ENCODE assay signal across 10 cellular contexts in genomic region chr9:128093016-128093415, GRCh38. TPM values are rescaled to one million over a fixed set of nuclear protein-coding genes. Genes with fewer than 3 reads are reported as not detected.
DNase-seq lines count a peak whose midpoint lies in the region; ATAC-seq and TF ChIP-seq lines count a peak whose summit lies in the region.
"Had no signal": no experiment of that assay in that cellular context is flagged by ENCODE, and none has a peak within 500 bp of the region (broad histone marks: within the 10 kb centered on the region; RNA-seq: fewer than 3 reads in every experiment).

No MANE protein-coding gene starts in this region.

- DNase-seq in CD4-positive, alpha-beta T cell = no peak
- DNase-seq in SJSA1 (ENCODE audit: low read depth in 1 of 2, low spot score in 2 of 2) (no peak), NOMO-1 treated with dmso at 0.1 percent for 144 hours (lab: John Stamatoyannopoulos, UW; ENCODE audit: unreplicated experiment) (no peak), SK-N-DZ (ENCODE audit: low spot score) (no peak)
- DNase-seq: H7, psoas muscle had no signal

- no peak for TF ChIP-seq CTCF in CD4-positive, alpha-beta T cell (IDR thresholded peaks at IDR 0.05)

- peak; percentile 51 for ATAC-seq in CD4-positive, alpha-beta T cell (ENCODE audit: poor library complexity)
- ATAC-seq in GM21723 (IDR thresholded peaks at IDR 0.05; ENCODE audit: unreplicated experiment) (no peak), HG02981 (IDR thresholded peaks at IDR 0.05; ENCODE audit: unreplicated experiment) (no peak)
- ATAC-seq: psoas muscle had no signal

- H3K27me3 Mint-ChIP-seq in CD4-positive, alpha-beta T cell = no peaks in the 10 kb centered on the region

- H3K4me3 ChIP-seq in SJSA1 (no peak overlapping the region), esophagus (ENCODE audit: low read depth in 1 of 2, low read length in 2 of 2) (no peak overlapping the region), rectal smooth muscle tissue (ENCODE audit: low read length) (no peak overlapping the region)

- POLR2A ChIA-PET in CD4-positive, alpha-beta T cell (lab: Charles Lee) = interaction anchor here (0.6 to 5.0 kb wide), 10 partner anchors 8 to 155 kb away, joined by 3 to 39 read pairs (median 7); partner anchors contain the start of genes DPM2, NAIF1 and SLC25A25

- CTCF ChIA-PET in CD4-positive, alpha-beta T cell (lab: Charles Lee) = interaction anchor here (3.5 kb wide), 1 partner anchor 25 kb away, joined by 12 read pairs; no protein-coding TSS in a partner anchor

- peak overlapping the region; percentile 62 for H3K27ac ChIP-seq in CD4-positive, alpha-beta T cell (ENCODE audit: low read depth, low read length)
- H3K27ac ChIP-seq in SJSA1 (peak overlapping the region; percentile 84), esophagus (ENCODE audit: low read depth in 2 of 2, low read length in 1 of 2) (peak overlapping the region; percentile 95 to 97), rectal smooth muscle tissue (ENCODE audit: low read depth, low read length) (peak overlapping the region; percentile 92)

- intact Hi-C loops in CD4-positive, alpha-beta T cell (cut with DNase I, micrococcal nuclease) = no loop called here

- H3K4me1 ChIP-seq in SJSA1 (replicated peaks) = peaks cover 31% of the 10 kb centered on the region
- peaks cover 12 to 18% of the 10 kb centered on the region in 2 donors for H3K4me1 ChIP-seq in esophagus (ENCODE audit: control insufficient read depth in 2 of 2, insufficient read depth in 2 of 2, low read length in 1 of 2)
- peaks cover 29% of the 10 kb centered on the region for H3K4me1 ChIP-seq in rectal smooth muscle tissue (ENCODE audit: control insufficient read depth, insufficient read depth, low read length)

- no peaks in the 10 kb centered on the region for H3K27me3 ChIP-seq in CD4-positive, alpha-beta T cell (ENCODE audit: control insufficient read depth, insufficient read depth, low read length)
- no peaks in the 10 kb centered on the region for H3K27me3 ChIP-seq in SJSA1 (replicated peaks)
- H3K27me3 ChIP-seq in esophagus (ENCODE audit: control insufficient read depth in 1 of 2, insufficient read depth in 2 of 2, low read length in 2 of 2) = no peaks in the 10 kb centered on the region
- H3K27me3 ChIP-seq in rectal smooth muscle tissue (ENCODE audit: control insufficient read depth, insufficient read depth, low read length) = no peaks in the 10 kb centered on the region

- peaks cover 77% of the 10 kb centered on the region for H3K4me1 Mint-ChIP-seq in CD4-positive, alpha-beta T cell (ENCODE audit: low read depth)

- H3K36me3 ChIP-seq in SJSA1 (peaks cover 7% of the 10 kb centered on the region), esophagus (ENCODE audit: control insufficient read depth in 2 of 2, insufficient read depth in 2 of 2, low read length in 1 of 2) (no peaks in the 10 kb centered on the region), rectal smooth muscle tissue (ENCODE audit: control insufficient read depth, insufficient read depth, low read length) (no peaks in the 10 kb centered on the region)

- H3K4me3 Mint-ChIP-seq in CD4-positive, alpha-beta T cell = peak overlapping the region; percentile 11

- H3K27ac Mint-ChIP-seq in CD4-positive, alpha-beta T cell = peak overlapping the region; percentile 90

- H3K9me3 Mint-ChIP-seq in CD4-positive, alpha-beta T cell = no peaks in the 10 kb centered on the region

- peaks cover 19% of the 10 kb centered on the region for H3K36me3 Mint-ChIP-seq in CD4-positive, alpha-beta T cell (ENCODE audit: low read depth)

- no peak overlapping the region for H3K9ac ChIP-seq in rectal smooth muscle tissue (ENCODE audit: low read length)

- WGBS in esophagus, 2 donors = 46 to 58% methylated on average over 4 of the region's 4 CpGs

- H3K9me3 ChIP-seq in CD4-positive, alpha-beta T cell (ENCODE audit: control insufficient read depth, low read length) = no peaks in the 10 kb centered on the region
- no peaks in the 10 kb centered on the region for H3K9me3 ChIP-seq in SJSA1 (replicated peaks)
- no peaks in the 10 kb centered on the region for H3K9me3 ChIP-seq in esophagus (ENCODE audit: control insufficient read depth in 2 of 2, insufficient read depth in 1 of 2, low read depth in 1 of 2, low read length in 1 of 2)
- H3K9me3 ChIP-seq: psoas muscle had no signal

RNA-seq across cellular contexts. Expression of gene SLC25A25, which starts 25.0 kb away (rescaled TPM):
- 10 to 100 TPM; 16.9 to 17.7 TPM for total RNA-seq in CD4-positive, alpha-beta T cell
- total RNA-seq in SJSA1 (2014; rRNA removed; shearing (Covaris generic)) = 28.7 and 30.8 TPM in 2 replicates
- 1 to 10 TPM; 9.6 to 10.0 TPM for polyA plus RNA-seq in esophagus
- 29.1 and 31.5 TPM in 2 replicates for polyA plus RNA-seq in SK-N-DZ (2014; cell fraction: cytosol; rRNA removed)
- polyA plus RNA-seq in SK-N-DZ (2014; cell fraction: nucleus; rRNA removed) = 26.6 and 27.7 TPM in 2 replicates

RNA-seq across cellular contexts. Expression of gene NAIF1, which starts 25.9 kb away (rescaled TPM):
- 10 to 100 TPM; 11.5 to 16.8 TPM for total RNA-seq in CD4-positive, alpha-beta T cell
- total RNA-seq in SJSA1 (2014; rRNA removed; shearing (Covaris generic)) = 12.4 and 30.0 TPM in 2 replicates
- 1 to 10 TPM; 6.1 to 6.9 TPM for polyA plus RNA-seq in esophagus
- polyA plus RNA-seq in SK-N-DZ (2014; cell fraction: cytosol; rRNA removed) = 16.1 and 16.4 TPM in 2 replicates
- polyA plus RNA-seq in SK-N-DZ (2014; cell fraction: nucleus; rRNA removed) = 4.8 and 7.4 TPM in 2 replicates

RNA-seq across cellular contexts. Expression of gene PTGES2, which starts 34.5 kb away (rescaled TPM):
- 10 to 100 TPM; 43.7 to 43.8 TPM for total RNA-seq in CD4-positive, alpha-beta T cell
- 37.9 and 41.4 TPM in 2 replicates for total RNA-seq in SJSA1 (2014; rRNA removed; shearing (Covaris generic))
- 10 to 100 TPM; 59.0 to 59.4 TPM for polyA plus RNA-seq in esophagus
- polyA plus RNA-seq in SK-N-DZ (2014; cell fraction: cytosol; rRNA removed) = 61.7 and 69.6 TPM in 2 replicates
- polyA plus RNA-seq in SK-N-DZ (2014; cell fraction: nucleus; rRNA removed) = 159 and 165 TPM in 2 replicates

RNA-seq across cellular contexts. Expression of gene LCN2, which starts 56.2 kb away (rescaled TPM):
- not detected for total RNA-seq in CD4-positive, alpha-beta T cell
- not detected in 2 replicates for total RNA-seq in SJSA1 (2014; rRNA removed; shearing (Covaris generic))
- polyA plus RNA-seq in esophagus = 1,000 to 10,000 TPM; 1,061 to 2,097 TPM
- polyA plus RNA-seq in SK-N-DZ (2014; cell fraction: cytosol; rRNA removed) = 1.3 TPM in 1 of 2 replicates, not detected in the other
- not detected in 2 replicates for polyA plus RNA-seq in SK-N-DZ (2014; cell fraction: nucleus; rRNA removed)
- total RNA-seq: H7 had no signal
